Comparison of ENCODE assay signal across 19 cellular contexts in genomic region chr9:86175743-86176456, GRCh38.
DNase-seq lines count a peak whose midpoint lies in the region; ATAC-seq and TF ChIP-seq lines count a peak whose summit lies in the region.
"Had no signal": no experiment of that assay in that cellular context is flagged by ENCODE, and none has a peak within 500 bp of the region (broad histone marks: within the 10 kb centered on the region; RNA-seq: fewer than 3 reads in every experiment).

No MANE protein-coding gene starts in this region.

- no peak overlapping the region for H3K27ac Mint-ChIP-seq in CD8-positive, alpha-beta memory T cell
- H3K27ac Mint-ChIP-seq: naive B cell; stimulated activated naive CD8-positive, alpha-beta T cell treated with anti-CD3 and anti-CD28 coated beads, Interleukin-15, amount 100 ng/mL, for 72 hours; type B pancreatic cell had no signal

- H3K27ac ChIP-seq in foreskin keratinocyte (no peak overlapping the region), WERI-Rb-1 (no peak overlapping the region)
- H3K27ac ChIP-seq in CD8-positive, alpha-beta memory T cell (ENCODE audit: low read depth, low read length) = no peak overlapping the region
- H3K27ac ChIP-seq: C4-2B, colonic mucosa, parathyroid adenoma had no signal

- H3K4me3 Mint-ChIP-seq in CD8-positive, alpha-beta memory T cell = no peak overlapping the region
- H3K4me3 Mint-ChIP-seq: naive B cell; stimulated activated naive CD8-positive, alpha-beta T cell treated with anti-CD3 and anti-CD28 coated beads, Interleukin-15, amount 100 ng/mL, for 72 hours; type B pancreatic cell had no signal

- H3K9me3 Mint-ChIP-seq in CD8-positive, alpha-beta memory T cell = no peaks in the 10 kb centered on the region
- H3K9me3 Mint-ChIP-seq: stimulated activated naive CD8-positive, alpha-beta T cell treated with anti-CD3 and anti-CD28 coated beads, Interleukin-15, amount 100 ng/mL, for 72 hours; type B pancreatic cell had no signal

- no peaks in the 10 kb centered on the region for H3K4me1 Mint-ChIP-seq in CD8-positive, alpha-beta memory T cell
- H3K4me1 Mint-ChIP-seq: naive B cell; stimulated activated naive CD8-positive, alpha-beta T cell treated with anti-CD3 and anti-CD28 coated beads, Interleukin-15, amount 100 ng/mL, for 72 hours had no signal

- no peaks in the 10 kb centered on the region for H3K4me1 ChIP-seq in foreskin keratinocyte
- no peaks in the 10 kb centered on the region for H3K4me1 ChIP-seq in CD8-positive, alpha-beta memory T cell (ENCODE audit: insufficient read depth, low read length)
- H3K4me1 ChIP-seq: colonic mucosa, parathyroid adenoma had no signal

- H3K27me3 ChIP-seq in foreskin keratinocyte (peaks cover 3% of the 10 kb centered on the region), WERI-Rb-1 (ENCODE audit: insufficient read depth, low read depth, severe bottlenecking) (no peaks in the 10 kb centered on the region)
- H3K27me3 ChIP-seq in CD8-positive, alpha-beta memory T cell (ENCODE audit: insufficient read depth, low read length, poor library complexity, severe bottlenecking) = no peaks in the 10 kb centered on the region
- H3K27me3 ChIP-seq: colonic mucosa had no signal

- DNase-seq in NCI-H2171 treated with DMSO at 0.1 percent for 48 hours (lab: John Stamatoyannopoulos, UW) (peak; percentile 1), NCI-H2171 (lab: John Stamatoyannopoulos, UW) (no peak), NCI-H1417 (lab: John Stamatoyannopoulos, UW) (peak; percentile 10 to 95 (median 87)), NCI-H748 (lab: John Stamatoyannopoulos, UW; ENCODE audit: unreplicated experiment) (peak; percentile 84), foreskin keratinocyte (peak in 1 of 2 donors; percentile 22), WERI-Rb-1 (no peak)
- DNase-seq in CD8-positive, alpha-beta memory T cell = no peak
- DNase-seq: activated CD4-positive, alpha-beta T cell treated with anti-CD3 and anti-CD28 coated beads, Interleukin-2, amount 50 U/mL, for 4 hours; activated naive CD4-positive, alpha-beta T cell treated with anti-CD3 and anti-CD28 coated beads, Interleukin-2, amount 50 U/mL, for 16 hours; colonic mucosa; HCEC 1CT; KG1; naive B cell; NK-92 treated with Interleukin-12 subunit alpha and Interleukin-12 subunit beta, amount 100 ng/mL, for 24 hours; stimulated activated naive CD8-positive, alpha-beta T cell treated with anti-CD3 and anti-CD28 coated beads, Interleukin-15, amount 100 ng/mL, for 72 hours had no signal

- H3K4me3 ChIP-seq in WERI-Rb-1 (ENCODE audit: low read depth, low read length) = no peak overlapping the region
- no peak overlapping the region for H3K4me3 ChIP-seq in CD8-positive, alpha-beta memory T cell (ENCODE audit: low read length)
- H3K4me3 ChIP-seq: colonic mucosa had no signal

- no peak for TF ChIP-seq CTCF in foreskin keratinocyte (conservative IDR thresholded peaks at IDR 0.05)
- no peak for TF ChIP-seq CTCF in WERI-Rb-1 (IDR thresholded peaks at IDR 0.05; ENCODE audit: low read depth, low read length)

- peaks cover 3 to 24% of the 10 kb centered on the region in 2 donors for H3K27me3 Mint-ChIP-seq in CD8-positive, alpha-beta memory T cell
- H3K27me3 Mint-ChIP-seq: stimulated activated naive CD8-positive, alpha-beta T cell treated with anti-CD3 and anti-CD28 coated beads, Interleukin-15, amount 100 ng/mL, for 72 hours; type B pancreatic cell had no signal

- ATAC-seq in foreskin keratinocyte (peak; percentile 25), HG03280 (IDR thresholded peaks at IDR 0.05; ENCODE audit: unreplicated experiment) (no peak)
- ATAC-seq: stimulated activated naive CD8-positive, alpha-beta T cell treated with anti-CD3 and anti-CD28 coated beads, Interleukin-15, amount 100 ng/mL, for 72 hours had no signal

- no peaks in the 10 kb centered on the region for H3K9me3 ChIP-seq in WERI-Rb-1 (ENCODE audit: severe bottlenecking)
- no peaks in the 10 kb centered on the region for H3K9me3 ChIP-seq in CD8-positive, alpha-beta memory T cell (ENCODE audit: low read length)
- H3K9me3 ChIP-seq: colonic mucosa had no signal

- CTCF ChIA-PET in CD8-positive, alpha-beta memory T cell (lab: Charles Lee) = no interaction called here

- POLR2A ChIA-PET in CD8-positive, alpha-beta memory T cell (lab: Charles Lee) = no interaction called here

- H3K36me3 ChIP-seq in WERI-Rb-1 = no peaks in the 10 kb centered on the region
- H3K36me3 ChIP-seq in CD8-positive, alpha-beta memory T cell (ENCODE audit: insufficient read depth, low read length) = no peaks in the 10 kb centered on the region
- H3K36me3 ChIP-seq: colonic mucosa had no signal

- H3K36me3 Mint-ChIP-seq in CD8-positive, alpha-beta memory T cell = no peaks in the 10 kb centered on the region
- H3K36me3 Mint-ChIP-seq: naive B cell, type B pancreatic cell had no signal

Comparison
In these comparisons a context has a peak if more than half of its experiments do, and no peak if none do; other contexts are left out.
1. DNase-seq: peak in NCI-H2171 treated with DMSO at 0.1 percent for 48 hours (single experiment), NCI-H1417 (3 of 3) and NCI-H748 (single experiment); none in NCI-H2171 (single experiment), WERI-Rb-1 (single experiment) and CD8-positive, alpha-beta memory T cell (0 of 5).